ENCODE assay signal across 12 cellular contexts in the genomic region with DNA sequence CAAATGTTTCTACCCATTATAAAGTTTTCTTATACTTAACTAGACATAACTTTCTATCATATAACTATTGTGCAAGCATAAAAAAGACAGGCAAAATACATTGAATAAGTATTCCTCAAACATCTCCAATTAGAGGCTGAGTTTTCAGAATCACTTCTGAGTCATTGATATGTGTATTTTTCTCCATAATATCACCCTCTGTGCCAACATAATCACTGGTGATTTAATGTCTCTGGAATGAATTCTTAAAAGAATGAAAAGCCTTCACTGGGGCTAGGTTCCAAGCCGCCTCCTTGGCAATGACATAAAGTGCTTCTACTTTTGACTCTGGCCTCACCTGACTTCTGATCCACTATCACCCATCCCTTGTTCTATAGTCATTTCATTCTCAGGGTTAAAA.
A peak's percentile ranks its signal among the peaks of the same experiment; 100 is the strongest.
DNase-seq lines count a peak whose midpoint lies in the region; TF ChIP-seq lines count a peak whose summit lies in the region.
"Had no signal": no experiment of that assay in that cellular context is flagged by ENCODE, and none has a peak within 500 bp of the region (broad histone marks: within the 10 kb centered on the region; RNA-seq: fewer than 3 reads in every experiment).

No MANE protein-coding gene starts in this region.

- H3K4me3 ChIP-seq in epithelial cell of esophagus (ENCODE audit: low read length) (no peak overlapping the region), retinal pigment epithelial cell (ENCODE audit: low read length) (no peak overlapping the region), coronary artery (no peak overlapping the region)
- H3K4me3 ChIP-seq: lower lobe of right lung, thoracic aorta had no signal

- TF ChIP-seq CTCF in epithelial cell of esophagus (IDR thresholded peaks at IDR 0.05; ENCODE audit: insufficient read depth, low read depth, low read length, missing control alignments): no peak
- TF ChIP-seq CTCF in retinal pigment epithelial cell (conservative IDR thresholded peaks at IDR 0.05; ENCODE audit: low read depth, low read length): no peak
- no peak for TF ChIP-seq CTCF in coronary artery (IDR thresholded peaks at IDR 0.05)

- H3K27ac ChIP-seq in coronary artery: no peak overlapping the region
- H3K27ac ChIP-seq: lower lobe of right lung, thoracic aorta had no signal

- DNase-seq in GM04504 (ENCODE audit: low read depth) (peak; percentile 33), RKO (ENCODE audit: low spot score) (peak; percentile 40), epithelial cell of esophagus (ENCODE audit: low read depth) (peak; percentile 83), retinal pigment epithelial cell (ENCODE audit: low read depth) (peak; percentile 53), coronary artery (ENCODE audit: low spot score) (no peak), NOMO-1 treated with DMSO at 0.1 percent for 48 hours (lab: John Stamatoyannopoulos, UW; ENCODE audit: unreplicated experiment) (no peak), islet precursor cell (no peak)
- no peak for DNase-seq in activated CD8-positive, alpha-beta memory T cell treated with anti-CD3 and anti-CD28 coated beads, Interleukin-2, amount 50 U/mL, for 48 hours
- DNase-seq: COR-L47, glutamatergic neuron, lower lobe of right lung had no signal

Comparison
In these comparisons a context has a peak if more than half of its experiments do, and no peak if none do; other contexts are left out.
1. DNase-seq: peak in GM04504 (single experiment), RKO (single experiment), epithelial cell of esophagus (single experiment) and retinal pigment epithelial cell (single experiment); none in coronary artery (single experiment), activated CD8-positive, alpha-beta memory T cell treated with anti-CD3 and anti-CD28 coated beads, Interleukin-2, amount 50 U/mL, for 48 hours (single experiment), NOMO-1 treated with DMSO at 0.1 percent for 48 hours (single experiment) and islet precursor cell (single experiment).